20 cellular contexts compared by ENCODE assay signal in genomic region chr14:36690301-36691020, GRCh38. TPM values are rescaled to one million over a fixed set of nuclear protein-coding genes. Genes with fewer than 3 reads are reported as not detected.
A peak's percentile ranks its signal among the peaks of the same experiment; 100 is the strongest.
DNase-seq lines count a peak whose midpoint lies in the region; TF ChIP-seq lines count a peak whose summit lies in the region.
"Had no signal": no experiment of that assay in that cellular context is flagged by ENCODE, and none has a peak within 500 bp of the region (broad histone marks: within the 10 kb centered on the region; RNA-seq: fewer than 3 reads in every experiment).

No MANE protein-coding gene starts in this region.

- POLR2A ChIA-PET in RWPE1 (lab: Yijun Ruan, JAX; ENCODE audit: low non-redundant PET) = no interaction called here

- no peaks in the 10 kb centered on the region for H3K4me1 Mint-ChIP-seq in chondrocyte (ENCODE audit: low read depth)
- no peaks in the 10 kb centered on the region for H3K4me1 Mint-ChIP-seq in activated naive CD8-positive, alpha-beta T cell treated with anti-CD3 and anti-CD28 coated beads for 36 hours
- H3K4me1 Mint-ChIP-seq: memory B cell; stimulated activated naive CD8-positive, alpha-beta T cell treated with anti-CD3 and anti-CD28 coated beads, Interleukin-15, amount 100 ng/mL, for 72 hours had no signal

- H3K27ac ChIP-seq in RWPE1 = no peak overlapping the region
- H3K27ac ChIP-seq: heart left ventricle had no signal

- peaks cover 1% of the 10 kb centered on the region for H3K36me3 Mint-ChIP-seq in chondrocyte (ENCODE audit: low read depth)
- H3K36me3 Mint-ChIP-seq in activated naive CD8-positive, alpha-beta T cell treated with anti-CD3 and anti-CD28 coated beads for 36 hours = no peaks in the 10 kb centered on the region
- H3K36me3 Mint-ChIP-seq: memory B cell; natural killer cell treated with Interleukin-12 subunit alpha and Interleukin-12 subunit beta and Interleukin-15 and Interleukin-18, amount 100 ng/mL, for 72 hours; WTC11 had no signal

- CTCF ChIA-PET in RWPE1 (lab: Yijun Ruan, JAX) = interaction anchor here (0.6 to 0.8 kb wide), 3 partner anchors 42 to 96 kb away, joined by 3 to 4 read pairs (median 3); no protein-coding TSS in a partner anchor

- peaks cover 10% of the 10 kb centered on the region for H3K9me3 Mint-ChIP-seq in chondrocyte (ENCODE audit: low read depth)
- H3K9me3 Mint-ChIP-seq in activated naive CD8-positive, alpha-beta T cell treated with anti-CD3 and anti-CD28 coated beads for 36 hours = peaks cover 8% of the 10 kb centered on the region

- TF ChIP-seq CTCF in RWPE1 (conservative IDR thresholded peaks at IDR 0.05; ENCODE audit: low read depth) (no peak), chondrocyte (IDR thresholded peaks at IDR 0.05) (no peak)

- in situ Hi-C loops in Caki2 (cut with HindIII; ENCODE audit: low pct_unique_long_range_greater_than_20kb, low sequenced_read_pairs) = no loop called here

- no peak overlapping the region for H3K27ac Mint-ChIP-seq in chondrocyte (ENCODE audit: unreplicated experiment)
- H3K27ac Mint-ChIP-seq in activated naive CD8-positive, alpha-beta T cell treated with anti-CD3 and anti-CD28 coated beads for 36 hours = no peak overlapping the region
- H3K27ac Mint-ChIP-seq: memory B cell; natural killer cell treated with Interleukin-12 subunit alpha and Interleukin-12 subunit beta and Interleukin-15 and Interleukin-18, amount 100 ng/mL, for 72 hours; stimulated activated naive CD8-positive, alpha-beta T cell treated with anti-CD3 and anti-CD28 coated beads, Interleukin-15, amount 100 ng/mL, for 72 hours; WTC11 had no signal

- no peak overlapping the region for H3K4me3 Mint-ChIP-seq in chondrocyte (ENCODE audit: unreplicated experiment)
- H3K4me3 Mint-ChIP-seq in activated naive CD8-positive, alpha-beta T cell treated with anti-CD3 and anti-CD28 coated beads for 36 hours = no peak overlapping the region
- H3K4me3 Mint-ChIP-seq: memory B cell; natural killer cell treated with Interleukin-12 subunit alpha and Interleukin-12 subunit beta and Interleukin-15 and Interleukin-18, amount 100 ng/mL, for 72 hours; stimulated activated naive CD8-positive, alpha-beta T cell treated with anti-CD3 and anti-CD28 coated beads, Interleukin-15, amount 100 ng/mL, for 72 hours; WTC11 had no signal

- H3K27me3 Mint-ChIP-seq in chondrocyte (ENCODE audit: low read depth) = peaks cover 2% of the 10 kb centered on the region
- peaks cover 4% of the 10 kb centered on the region for H3K27me3 Mint-ChIP-seq in activated naive CD8-positive, alpha-beta T cell treated with anti-CD3 and anti-CD28 coated beads for 36 hours
- H3K27me3 Mint-ChIP-seq: stimulated activated naive CD8-positive, alpha-beta T cell treated with anti-CD3 and anti-CD28 coated beads, Interleukin-15, amount 100 ng/mL, for 72 hours had no signal

- DNase-seq in Caki2 (ENCODE audit: low read depth) (peak; percentile 26), HS-5 (ENCODE audit: low read depth) (peak; percentile 13), RWPE1 (ENCODE audit: low spot score) (peak; percentile 33), kidney glomerular epithelial cell (lab: John Stamatoyannopoulos, UW) (peak; percentile 29), NOMO-1 treated with dmso at 0.1 percent for 144 hours (lab: John Stamatoyannopoulos, UW; ENCODE audit: unreplicated experiment) (no peak), chondrocyte (ENCODE audit: low spot score) (no peak)
- DNase-seq in activated effector memory CD4-positive, alpha-beta T cell treated with anti-CD3 and anti-CD28 coated beads, Interleukin-2, amount 50 U/mL, for 16 hours = no peak
- DNase-seq in activated naive CD8-positive, alpha-beta T cell treated with anti-CD3 and anti-CD28 coated beads for 36 hours = no peak
- DNase-seq: activated CD8-positive, alpha-beta memory T cell treated with anti-CD3 and anti-CD28 coated beads for 24 hours; AML-193; DMS153; heart left ventricle; NCI-H1105 treated with DMSO at 0.1 percent for 48 hours; NCI-H2227 treated with DMSO at 0.1 percent for 48 hours; stimulated activated naive CD8-positive, alpha-beta T cell treated with anti-CD3 and anti-CD28 coated beads, Interleukin-15, amount 100 ng/mL, for 72 hours; T-helper 1 cell had no signal

RNA-seq across cellular contexts. Expression of gene PAX9, which starts 28.8 kb away (rescaled TPM):
- total RNA-seq in Caki2 (2014; rRNA removed; shearing (Covaris generic); ENCODE audit: low replicate concordance) = 0.29 and 0.34 TPM in 2 replicates
- total RNA-seq in chondrocyte = 0.17 to 0.28 TPM in 2 of 3 replicates, not detected in the other
- not detected for total RNA-seq in activated naive CD8-positive, alpha-beta T cell treated with anti-CD3 and anti-CD28 coated beads for 36 hours
- total RNA-seq: heart left ventricle; natural killer cell treated with Interleukin-12 subunit alpha and Interleukin-12 subunit beta and Interleukin-15 and Interleukin-18, amount 100 ng/mL, for 72 hours; Right ventricle myocardium inferior; WTC11 had no signal

Comparison
In these comparisons a context has a peak if more than half of its experiments do, and no peak if none do; other contexts are left out.
1. DNase-seq: peak in Caki2 (single experiment), HS-5 (single experiment), RWPE1 (single experiment) and kidney glomerular epithelial cell (single experiment); none in NOMO-1 treated with dmso at 0.1 percent for 144 hours (single experiment), activated effector memory CD4-positive, alpha-beta T cell treated with anti-CD3 and anti-CD28 coated beads, Interleukin-2, amount 50 U/mL, for 16 hours (single experiment), chondrocyte (single experiment) and activated naive CD8-positive, alpha-beta T cell treated with anti-CD3 and anti-CD28 coated beads for 36 hours (single experiment).